ENCODE assay signal across 8 cellular contexts in genomic region chr10:4825868-4826787, GRCh38. TPM values are rescaled to one million over a fixed set of nuclear protein-coding genes. Genes with fewer than 3 reads are reported as not detected.
DNase-seq lines count a peak whose midpoint lies in the region; ATAC-seq and TF ChIP-seq lines count a peak whose summit lies in the region.

TSS of gene AKR1E2 (plus strand) at chr10:4826207. CDS start at chr10:4826325, 118 bp downstream.

- POLR2A ChIA-PET in naive thymus-derived CD4-positive, alpha-beta T cell (lab: Charles Lee), result interaction anchor here (0.6 to 3.1 kb wide), 6 partner anchors 10 to 475 kb away, joined by 3 to 24 read pairs (median 4); no protein-coding TSS in a partner anchor

- H3K27me3 Mint-ChIP-seq in CD14-positive monocyte (ENCODE audit: low read depth in 3 of 3), result peaks cover 5 to 24% (median 12%) of the 10 kb centered on the region in 3 donors
- H3K27me3 Mint-ChIP-seq in naive thymus-derived CD4-positive, alpha-beta T cell, result peaks cover 0 to 55% (median 31%) of the 10 kb centered on the region in 5 donors

- H3K9me3 ChIP-seq in RWPE2 (ENCODE audit: severe bottlenecking), result no peaks in the 10 kb centered on the region
- H3K9me3 ChIP-seq in naive thymus-derived CD4-positive, alpha-beta T cell (ENCODE audit: control insufficient read depth in 2 of 3, low read length in 3 of 3), result no peaks in the 10 kb centered on the region

- H3K4me3 Mint-ChIP-seq in CD14-positive monocyte, result peak within 1 kb of the TSS; percentile 76 to 88
- peak within 1 kb of the TSS; percentile 61 to 89 (median 84) for H3K4me3 Mint-ChIP-seq in naive thymus-derived CD4-positive, alpha-beta T cell

- H3K36me3 Mint-ChIP-seq in CD14-positive monocyte, result no peaks in the 10 kb centered on the region
- H3K36me3 Mint-ChIP-seq in naive thymus-derived CD4-positive, alpha-beta T cell, result peaks cover 0 to 9% (median 0%) of the 10 kb centered on the region in 5 donors

- CTCF ChIA-PET in naive thymus-derived CD4-positive, alpha-beta T cell (lab: Charles Lee), result interaction anchor here (0.6 to 2.4 kb wide), 3 partner anchors 9 to 11 kb away, joined by 3 to 9 read pairs (median 3); no protein-coding TSS in a partner anchor

- intact Hi-C loops in CD14-positive monocyte (cut with micrococcal nuclease), result no loop called here
- intact Hi-C loops in naive thymus-derived CD4-positive, alpha-beta T cell (cut with micrococcal nuclease), result loop anchor here (1.0 to 10.0 kb wide), 7 partner anchors 9 to 1654 kb away; partner anchors contain the start of genes FBH1 (in 1 of the 2), IL15RA (in 1 of the 2), PITRM1 (in 1 of the 2) and TASOR2 (in 1 of the 2)

- no peak for TF ChIP-seq CTCF in CD14-positive monocyte (IDR thresholded peaks at IDR 0.05)
- TF ChIP-seq CTCF in RWPE2 (IDR thresholded peaks at IDR 0.05; ENCODE audit: poor library complexity, severe bottlenecking), result no peak
- TF ChIP-seq CTCF in fibroblast of pulmonary artery (IDR thresholded peaks at IDR 0.05; ENCODE audit: low read length, missing control alignments), result no peak

- peak within 1 kb of the TSS; percentile 40 to 81 (median 68) for H3K27ac Mint-ChIP-seq in CD14-positive monocyte
- peak within 1 kb of the TSS; percentile 12 to 94 (median 85) for H3K27ac Mint-ChIP-seq in naive thymus-derived CD4-positive, alpha-beta T cell

- peaks cover 17% of the 10 kb centered on the region for H3K4me1 Mint-ChIP-seq in CD14-positive monocyte
- peaks cover 10 to 44% (median 30%) of the 10 kb centered on the region in 7 donors for H3K4me1 Mint-ChIP-seq in naive thymus-derived CD4-positive, alpha-beta T cell

- DNase-seq in CD14-positive monocyte (ENCODE audit: low spot score) (peak; percentile 91), RWPE2 (ENCODE audit: low spot score) (peak; percentile 78), fibroblast of pulmonary artery (ENCODE audit: low read depth) (peak; percentile 92)
- peak; percentile 27 for DNase-seq in activated gamma-delta T cell treated with anti-CD3 and anti-CD28 coated beads, Interleukin-2, amount 50 U/mL, for 16 hours (ENCODE audit: low read depth)
- peak; percentile 56 to 91 (median 83) for DNase-seq in naive thymus-derived CD4-positive, alpha-beta T cell
- peak; percentile 45 to 69 for DNase-seq in stimulated activated CD8-positive, alpha-beta memory T cell treated with anti-CD3 and anti-CD28 coated beads, Interleukin-7, amount 100 ng/mL, for 48 hours (ENCODE audit: extremely low read depth in 1 of 2, low read depth in 1 of 2)
- DNase-seq in NK-92 treated with Interleukin-12 subunit alpha and Interleukin-12 subunit beta, amount 100 ng/mL, for 24 hours (lab: John Stamatoyannopoulos, UW), result no peak

- H3K36me3 ChIP-seq in RWPE2 (ENCODE audit: low read depth), result no peaks in the 10 kb centered on the region
- no peaks in the 10 kb centered on the region for H3K36me3 ChIP-seq in naive thymus-derived CD4-positive, alpha-beta T cell (ENCODE audit: control insufficient read depth in 2 of 3, insufficient read depth in 3 of 3, low read length in 3 of 3)

- H3K27me3 ChIP-seq in RWPE2 (ENCODE audit: insufficient read depth, poor library complexity, severe bottlenecking), result no peaks in the 10 kb centered on the region
- H3K27me3 ChIP-seq in naive thymus-derived CD4-positive, alpha-beta T cell (ENCODE audit: control insufficient read depth in 2 of 2, insufficient read depth in 2 of 2, low read length in 2 of 2), result peaks cover 0 to 4% of the 10 kb centered on the region in 2 donors

- ATAC-seq in HG02852 (IDR thresholded peaks at IDR 0.05; ENCODE audit: unreplicated experiment) (peak; percentile 54), RWPE2 (ENCODE audit: low read depth) (peak; percentile 98)
- peak; percentile 93 for ATAC-seq in naive thymus-derived CD4-positive, alpha-beta T cell

- peak within 1 kb of the TSS; percentile 39 for H3K4me3 ChIP-seq in RWPE2 (ENCODE audit: severe bottlenecking)
- peak within 1 kb of the TSS; percentile 54 for H3K4me3 ChIP-seq in fibroblast of pulmonary artery (replicated peaks; ENCODE audit: low read depth, low read length)
- peak within 1 kb of the TSS; percentile 10 for H3K4me3 ChIP-seq in naive thymus-derived CD4-positive, alpha-beta T cell (ENCODE audit: low read length)

- H3K4me1 ChIP-seq in RWPE2 (ENCODE audit: insufficient read depth, poor library complexity, severe bottlenecking), result no peaks in the 10 kb centered on the region
- H3K4me1 ChIP-seq in naive thymus-derived CD4-positive, alpha-beta T cell (ENCODE audit: control insufficient read depth in 2 of 2, insufficient read depth in 2 of 2, low read length in 2 of 2), result peaks cover 2 to 6% of the 10 kb centered on the region in 2 donors

- peaks cover 0 to 4% (median 3%) of the 10 kb centered on the region in 7 donors for H3K9me3 Mint-ChIP-seq in CD14-positive monocyte
- peaks cover 0 to 2% (median 0%) of the 10 kb centered on the region in 11 donors for H3K9me3 Mint-ChIP-seq in naive thymus-derived CD4-positive, alpha-beta T cell

- H3K27ac ChIP-seq in RWPE2 (ENCODE audit: poor library complexity, severe bottlenecking), result peak within 1 kb of the TSS; percentile 29
- peak within 1 kb of the TSS; percentile 72 for H3K27ac ChIP-seq in naive thymus-derived CD4-positive, alpha-beta T cell (ENCODE audit: low read depth, low read length)

RNA-seq across cellular contexts. Expression of gene AKR1E2, which starts in this region (rescaled TPM):
- polyA plus RNA-seq in CD14-positive monocyte, result under 1 TPM; 0.45 to 0.74 TPM
- 10 to 100 TPM in 4 of 5 experiments, 1 to 10 TPM in 1; 8.6 to 26.0 (median 25.1) TPM for total RNA-seq in naive thymus-derived CD4-positive, alpha-beta T cell
- polyA plus RNA-seq in naive thymus-derived CD4-positive, alpha-beta T cell, result 1 to 10 TPM; 3.6 to 4.9 TPM

Comparison
In these comparisons a context has a peak if more than half of its experiments do, and no peak if none do; other contexts are left out.
1. Peak in DNase-seq in CD14-positive monocyte; RNA of the gene not detected or under 1 TPM.
2. intact Hi-C loops: an anchor here in naive thymus-derived CD4-positive, alpha-beta T cell (1.0 to 10.0 kb wide); none called in CD14-positive monocyte.